ENCODE assay signal across 8 cellular contexts in genomic region chr19:51339687-51340656, GRCh38. TPM values are rescaled to one million over a fixed set of nuclear protein-coding genes. Genes with fewer than 3 reads are reported as not detected.
DNase-seq lines count a peak whose midpoint lies in the region; ATAC-seq and TF ChIP-seq lines count a peak whose summit lies in the region.

No MANE protein-coding gene starts in this region.

- TF ChIP-seq CTCF in GM12864 (IDR thresholded peaks at IDR 0.05; ENCODE audit: low read depth, low read length, missing control alignments) (peak; percentile 38), choroid plexus epithelial cell (conservative IDR thresholded peaks at IDR 0.05; ENCODE audit: low read depth, low read length) (no peak)

- DNase-seq in GM12864 (ENCODE audit: low read depth) (peak; percentile 81), NCI-H2227 (lab: John Stamatoyannopoulos, UW; ENCODE audit: unreplicated experiment) (peak; percentile 91), choroid plexus epithelial cell (ENCODE audit: low read depth) (peak; percentile 99), left colon (peak; percentile 99 to 100)
- DNase-seq in activated CD4-positive, alpha-beta T cell treated with anti-CD3 and anti-CD28 coated beads for 4 hours = peak; percentile 89
- DNase-seq in stimulated activated CD4-positive, alpha-beta T cell treated with anti-CD3 and anti-CD28 coated beads, Interleukin-1b, Interleukin-23, amount 100 ng/mL, for 1 hour (ENCODE audit: low read depth in 2 of 2) = peak; percentile 71 to 93

- intact Hi-C loops in left colon (cut with DNase I, micrococcal nuclease) = loop anchor here in 1 of 2 donors (5.0 kb wide), 1 partner anchor 107 kb away; no protein-coding TSS in a partner anchor

- H3K4me3 ChIP-seq in GM12864 (ENCODE audit: low read depth, low read length) = peak overlapping the region; percentile 77
- peak overlapping the region; percentile 76 for H3K4me3 ChIP-seq in choroid plexus epithelial cell (ENCODE audit: low read depth, low read length)

- ATAC-seq in HG02610 (IDR thresholded peaks at IDR 0.05; ENCODE audit: unreplicated experiment) (peak; percentile 53), left colon (peak; percentile 94), GM18858 (IDR thresholded peaks at IDR 0.05; ENCODE audit: unreplicated experiment) (no peak)

RNA-seq across cellular contexts. Expression of gene VSIG10L, which starts 2.0 kb away (rescaled TPM):
- 1 to 10 TPM; 1.7 to 2.1 TPM for total RNA-seq in left colon

RNA-seq across cellular contexts. Expression of gene ETFB, which starts 26.2 kb away (rescaled TPM):
- total RNA-seq in left colon = 100 to 1,000 TPM; 147 to 198 TPM

RNA-seq across cellular contexts. Expression of gene IGLON5, which starts 28.5 kb away (rescaled TPM):
- total RNA-seq in left colon = under 1 TPM in 1 of 2 donors, not detected in 1; 0.08 TPM

RNA-seq across cellular contexts. Expression of gene CLDND2, which starts 28.8 kb away (rescaled TPM):
- 1 to 10 TPM; 1.7 to 1.8 TPM for total RNA-seq in left colon

RNA-seq across cellular contexts. Expression of gene NKG7, which starts 32.5 kb away (rescaled TPM):
- total RNA-seq in left colon = 1 to 10 TPM; 1.5 to 5.0 TPM
